In the genomic region with DNA sequence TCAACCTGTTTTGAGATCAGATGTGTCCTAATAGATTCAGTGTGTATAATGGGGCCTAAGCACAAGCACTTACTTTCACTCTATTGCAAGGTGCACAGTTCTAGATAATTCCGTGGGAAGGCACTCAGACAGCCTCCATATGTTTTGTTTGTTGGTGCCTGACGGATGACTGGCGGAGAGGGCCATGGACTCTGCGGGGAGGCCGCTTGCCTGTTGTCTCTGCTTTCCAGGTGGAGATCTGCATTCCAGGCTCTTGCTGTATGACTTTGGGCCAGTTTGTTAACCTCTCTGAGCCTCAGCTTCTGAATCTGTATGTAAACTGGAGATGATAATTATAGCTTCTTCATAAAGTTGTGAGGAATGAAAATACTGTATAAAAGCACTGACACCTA, we compare ENCODE assay signal across 17 cellular contexts. TPM values are rescaled to one million over a fixed set of nuclear protein-coding genes. Genes with fewer than 3 reads are reported as not detected.
DNase-seq lines count a peak whose midpoint lies in the region; ATAC-seq, FAIRE-seq and TF ChIP-seq lines count a peak whose summit lies in the region.
"Had no signal": no experiment of that assay in that cellular context is flagged by ENCODE, and none has a peak within 500 bp of the region (broad histone marks: within the 10 kb centered on the region; RNA-seq: fewer than 3 reads in every experiment).

No MANE protein-coding gene starts in this region.

- DNase-seq in HepG2 (ENCODE audit: low spot score) = peak; percentile 14
- no peak for DNase-seq in right lobe of liver
- DNase-seq in kidney = peak; percentile 29
- no peak for DNase-seq in upper lobe of right lung
- DNase-seq in mesenteric fat pad (ENCODE audit: low spot score) = no peak
- no peak for DNase-seq in stimulated activated CD4-positive, alpha-beta T cell treated with anti-CD3 and anti-CD28 coated beads, Interleukin-4, amount 100 ng/mL, for 4 hours
- DNase-seq: midbrain; NCI-H1105; NCI-H510A treated with DMSO at 0.1 percent for 48 hours; stimulated activated CD4-positive, alpha-beta T cell treated with anti-CD3 and anti-CD28 coated beads, Interleukin-4, amount 100 ng/mL, for 1 hour; stomach had no signal

- no peak for TF ChIP-seq RAD21 in HepG2 (CRISPR knock-in tag; IDR thresholded peaks at IDR 0.05)

- WGBS in HepG2 (ENCODE audit: low lambda C conversion rate) = 29% methylated on average over 5 of the region's 5 CpGs
- 94% methylated on average over 5 of the region's 5 CpGs for WGBS in right lobe of liver (ENCODE audit: insufficient coverage, low coverage, low lambda C conversion rate, missing lambda C conversion rate)

- peaks cover 5% of the 10 kb centered on the region for H3K9me3 Mint-ChIP-seq in activated T-helper 17 cell treated with anti-CD3 and anti-CD28 coated beads, Interleukin-2, amount 50 U/mL, for 72 hours

- peak overlapping the region; percentile 93 for H3K9ac ChIP-seq in HepG2 (ENCODE audit: insufficient read depth, low read depth, low read length)
- no peak overlapping the region for H3K9ac ChIP-seq in kidney (ENCODE audit: low read length in 2 of 2)

- H3K4me3 ChIP-seq in HepG2 (replicated peaks in 1 of 3; ENCODE audit: insufficient read depth in 1 of 3, low read depth in 2 of 3, low read length in 3 of 3) (peak overlapping the region; percentile 85 to 95 (median 88); a peak in 5 of 6 replicates), right lobe of liver (peak overlapping the region in 1 of 3 donors; percentile 99), kidney (ENCODE audit: low read length in 2 of 2) (no peak overlapping the region), upper lobe of right lung (peak overlapping the region; percentile 73)
- H3K4me3 ChIP-seq: cardiac muscle cell had no signal

- no peak overlapping the region for H2AFZ ChIP-seq in HepG2 (ENCODE audit: low read length)

- peaks cover 5% of the 10 kb centered on the region for H3K36me3 Mint-ChIP-seq in activated T-helper 17 cell treated with anti-CD3 and anti-CD28 coated beads, Interleukin-2, amount 50 U/mL, for 72 hours (ENCODE audit: low read depth)

- peaks cover 71% of the 10 kb centered on the region for H3K4me1 ChIP-seq in HepG2 (ENCODE audit: insufficient read depth, low read length)
- peaks cover 0 to 8% (median 0%) of the 10 kb centered on the region in 4 donors for H3K4me1 ChIP-seq in right lobe of liver
- no peaks in the 10 kb centered on the region for H3K4me1 ChIP-seq in kidney (ENCODE audit: control insufficient read depth in 1 of 2, insufficient read depth in 1 of 2, low read depth in 1 of 2, low read length in 2 of 2)
- no peaks in the 10 kb centered on the region for H3K4me1 ChIP-seq in upper lobe of right lung

- H3K4me3 Mint-ChIP-seq in activated T-helper 17 cell treated with anti-CD3 and anti-CD28 coated beads, Interleukin-2, amount 50 U/mL, for 72 hours = peak overlapping the region; percentile 69

- H3K9me3 ChIP-seq in HepG2 (ENCODE audit: low read length) (no peaks in the 10 kb centered on the region), right lobe of liver (no peaks in the 10 kb centered on the region), kidney (ENCODE audit: control insufficient read depth in 1 of 2, low read length in 2 of 2) (peaks cover 0 to 4% of the 10 kb centered on the region in 2 donors), upper lobe of right lung (no peaks in the 10 kb centered on the region)

- H3K36me3 ChIP-seq in HepG2 (replicated peaks in 1 of 2; ENCODE audit: control insufficient read depth in 1 of 2, insufficient read depth in 2 of 2, low read length in 2 of 2) (peaks cover 2 to 10% of the 10 kb centered on the region in 2 experiments), right lobe of liver (no peaks in the 10 kb centered on the region), kidney (ENCODE audit: control insufficient read depth in 1 of 2, insufficient read depth in 2 of 2, low read length in 2 of 2) (no peaks in the 10 kb centered on the region), upper lobe of right lung (no peaks in the 10 kb centered on the region)
- H3K36me3 ChIP-seq: cardiac muscle cell had no signal

- TF ChIP-seq CTCF in HepG2 (CRISPR knock-in tag; IDR thresholded peaks at IDR 0.05) (no peak), right lobe of liver (IDR thresholded peaks at IDR 0.05) (no peak), kidney (IDR thresholded peaks at IDR 0.05; ENCODE audit: borderline replicate concordance, extremely low read depth, insufficient read depth) (no peak), upper lobe of right lung (IDR thresholded peaks at IDR 0.05) (no peak)

- TF ChIP-seq POLR2A in HepG2 (IDR thresholded peaks at IDR 0.05; ENCODE audit: insufficient read depth in 1 of 2, low read depth in 2 of 2, low read length in 2 of 2) = no peak
- TF ChIP-seq POLR2A in right lobe of liver (IDR thresholded peaks at IDR 0.05) = no peak

- POLR2A ChIA-PET in HepG2 (lab: Yijun Ruan, JAX) = interaction anchor here (0.7 to 3.4 kb wide), 8 partner anchors 20 to 312 kb away, joined by 3 to 38 read pairs (median 5); a partner anchor contains a TSS

- intact Hi-C loops in HepG2 (cut with micrococcal nuclease; ENCODE audit: unreplicated experiment) (no loop called here), right lobe of liver (cut with DNase I) (no loop called here), kidney (cut with DNase I) (no loop called here), upper lobe of right lung (cut with DNase I) (no loop called here)

- peak overlapping the region; percentile 43 for H3K27ac Mint-ChIP-seq in activated T-helper 17 cell treated with anti-CD3 and anti-CD28 coated beads, Interleukin-2, amount 50 U/mL, for 72 hours

- CTCF ChIA-PET in HepG2 (lab: Yijun Ruan, JAX; ENCODE audit: low intra/inter-chr PET ratio, low total read pairs) = no interaction called here

- H3K27me3 Mint-ChIP-seq in activated T-helper 17 cell treated with anti-CD3 and anti-CD28 coated beads, Interleukin-2, amount 50 U/mL, for 72 hours = no peaks in the 10 kb centered on the region

- peaks cover 12% of the 10 kb centered on the region for H3K4me1 Mint-ChIP-seq in activated T-helper 17 cell treated with anti-CD3 and anti-CD28 coated beads, Interleukin-2, amount 50 U/mL, for 72 hours

- peak overlapping the region; percentile 98 for H3K4me2 ChIP-seq in HepG2 (ENCODE audit: low read depth, low read length)

- no peaks in the 10 kb centered on the region; a peak in 1 of 5 replicates for H3K27me3 ChIP-seq in HepG2 (ENCODE audit: control insufficient read depth in 1 of 2, insufficient read depth in 2 of 2, low read length in 2 of 2)
- H3K27me3 ChIP-seq in right lobe of liver = no peaks in the 10 kb centered on the region
- H3K27me3 ChIP-seq in upper lobe of right lung = no peaks in the 10 kb centered on the region
- H3K27me3 ChIP-seq: cardiac muscle cell, stomach had no signal

- H3K27ac ChIP-seq in HepG2 (ENCODE audit: extremely low read length, insufficient read depth, low read length) = peak overlapping the region; percentile 50
- no peak overlapping the region for H3K27ac ChIP-seq in right lobe of liver
- no peak overlapping the region for H3K27ac ChIP-seq in kidney (ENCODE audit: low read depth in 2 of 2, low read length in 2 of 2)
- no peak overlapping the region for H3K27ac ChIP-seq in upper lobe of right lung
- H3K27ac ChIP-seq: cardiac muscle cell, stomach had no signal

- TF ChIP-seq EP300 in HepG2 (IDR thresholded peaks at IDR 0.05; ENCODE audit: low read depth in 2 of 2, low read length in 2 of 2) (no peak), HepG2 (CRISPR knock-in tag; IDR thresholded peaks at IDR 0.05; ENCODE audit: borderline replicate concordance) (no peak)

- peaks cover 26% of the 10 kb centered on the region for H3K79me2 ChIP-seq in HepG2 (ENCODE audit: insufficient read depth, low read length)

- TSS peak; percentile 48 for BruUV-seq in HepG2 (replicated peaks; lab: Mats Ljungman, UMichigan)

- FAIRE-seq in HepG2 (lab: Jason Lieb, UNC) (no peak), kidney (lab: Jason Lieb, UNC) (no peak)
- FAIRE-seq: G401.6 had no signal

- H4K20me1 ChIP-seq in HepG2 (ENCODE audit: insufficient read depth, low read length) = no peaks in the 10 kb centered on the region

- ATAC-seq in HepG2 (no peak), right lobe of liver (no peak), upper lobe of right lung (no peak), HG03571 (IDR thresholded peaks at IDR 0.05; ENCODE audit: unreplicated experiment) (no peak)
- ATAC-seq in activated T-helper 17 cell treated with anti-CD3 and anti-CD28 coated beads, Interleukin-2, amount 50 U/mL, for 72 hours (replicated peaks) = no peak
- ATAC-seq: esophagus mucosa had no signal

- in situ Hi-C loops in HepG2 (cut with HindIII; ENCODE audit: extremely low pct_ligation_motif_present, low pct_unique_long_range_greater_than_20kb) = loop anchor here (10.0 kb wide), 1 partner anchor 59 kb away; no protein-coding TSS in a partner anchor

RNA-seq across cellular contexts. Expression of a gene that starts 1.5 kb away (rescaled TPM):
- 13.1 and 15.3 TPM in 2 replicates for total RNA-seq in HepG2 (2016; rRNA removed; fragmentation: Illumina TruSeq; extraction: Trizol)
- 1.5 and 1.7 TPM in 2 replicates for total RNA-seq in HepG2 (2016; cell fraction: cytosol; rRNA removed; fragmentation: Illumina TruSeq; extraction: Trizol; ENCODE audit: low read depth)
- total RNA-seq in HepG2 (2016; cell fraction: insoluble cytoplasmic fraction; rRNA removed; fragmentation: Illumina TruSeq; extraction: Trizol) = 12.7 and 14.4 TPM in 2 replicates
- total RNA-seq in HepG2 (2016; cell fraction: membrane; rRNA removed; fragmentation: Illumina TruSeq; extraction: Trizol) = 5.2 TPM in 2 replicates
- total RNA-seq in HepG2 (2016; cell fraction: nucleus; rRNA removed; fragmentation: Illumina TruSeq; extraction: Trizol) = 8.0 and 8.2 TPM in 2 replicates
- polyA plus RNA-seq in HepG2 (2011; rRNA removed) = 23.3 and 27.9 TPM in 2 replicates
- polyA plus RNA-seq in HepG2 (2011; cell fraction: cytosol; rRNA removed) = 20.5 and 24.9 TPM in 2 replicates
- polyA plus RNA-seq in HepG2 (2011; cell fraction: nucleus; rRNA removed) = 10.1 and 12.7 TPM in 2 replicates
- polyA plus RNA-seq in HepG2 (2012) = 12.4 and 13.3 TPM in 2 replicates
- 0.59 and 0.79 TPM in 2 replicates for polyA plus RNA-seq in HepG2 (2016; cell fraction: cytosol; fragmentation: Illumina TruSeq; extraction: Trizol; ENCODE audit: low read depth)
- 11.6 and 13.6 TPM in 2 replicates for polyA plus RNA-seq in HepG2 (2016; cell fraction: insoluble cytoplasmic fraction; fragmentation: Illumina TruSeq; extraction: Trizol; ENCODE audit: low read depth)
- 1.8 and 2.2 TPM in 2 replicates for polyA plus RNA-seq in HepG2 (2016; cell fraction: membrane; fragmentation: Illumina TruSeq; extraction: Trizol; ENCODE audit: low read depth)
- polyA plus RNA-seq in HepG2 (2016; cell fraction: nucleus; fragmentation: Illumina TruSeq; extraction: Trizol; ENCODE audit: insufficient read depth, low read depth) = 9.0 and 10.2 TPM in 2 replicates
- polyA minus RNA-seq in HepG2 (2011; rRNA and poly(A)+ RNA removed; ENCODE audit: low replicate concordance) = 11.7 and 37.7 TPM in 2 replicates
- polyA minus RNA-seq in HepG2 (2011; cell fraction: cytosol; rRNA and poly(A)+ RNA removed) = 15.0 and 20.4 TPM in 2 replicates
- polyA minus RNA-seq in HepG2 (2011; cell fraction: nucleus; rRNA and poly(A)+ RNA removed) = 9.5 and 12.4 TPM in 2 replicates
- total RNA-seq in right lobe of liver = 10 to 100 TPM in 3 of 6 experiments, 1 to 10 TPM in 3; 4.2 to 16.0 (median 8.4) TPM
- 10 to 100 TPM in 1 of 2 donors, 1 to 10 TPM in 1; 5.6 to 10.1 TPM for total RNA-seq in activated T-helper 17 cell treated with anti-CD3 and anti-CD28 coated beads, Interleukin-2, amount 50 U/mL, for 72 hours
- 8.9 TPM for total RNA-seq in kidney
- polyA plus RNA-seq in kidney (ENCODE audit: insufficient read depth, low read depth, low replicate concordance) = 1.2 TPM
- total RNA-seq in upper lobe of right lung = 5.2 TPM
- total RNA-seq in mesenteric fat pad = 4.7 TPM

RNA-seq across cellular contexts. Expression of a gene that starts 24.6 kb away (rescaled TPM):
- 51.7 and 64.4 TPM in 2 replicates for total RNA-seq in HepG2 (2016; rRNA removed; fragmentation: Illumina TruSeq; extraction: Trizol)
- total RNA-seq in HepG2 (2016; cell fraction: cytosol; rRNA removed; fragmentation: Illumina TruSeq; extraction: Trizol; ENCODE audit: low read depth) = 9.3 and 10.4 TPM in 2 replicates
- total RNA-seq in HepG2 (2016; cell fraction: insoluble cytoplasmic fraction; rRNA removed; fragmentation: Illumina TruSeq; extraction: Trizol) = 51.6 and 58.3 TPM in 2 replicates
- total RNA-seq in HepG2 (2016; cell fraction: membrane; rRNA removed; fragmentation: Illumina TruSeq; extraction: Trizol) = 50.5 and 52.2 TPM in 2 replicates
- 34.3 and 34.9 TPM in 2 replicates for total RNA-seq in HepG2 (2016; cell fraction: nucleus; rRNA removed; fragmentation: Illumina TruSeq; extraction: Trizol)
- 23.5 and 24.2 TPM in 2 replicates for polyA plus RNA-seq in HepG2 (2011; rRNA removed)
- polyA plus RNA-seq in HepG2 (2011; cell fraction: cytosol; rRNA removed) = 11.8 and 18.6 TPM in 2 replicates
- polyA plus RNA-seq in HepG2 (2011; cell fraction: nucleus; rRNA removed) = 10.9 and 13.2 TPM in 2 replicates
- 40.2 and 41.2 TPM in 2 replicates for polyA plus RNA-seq in HepG2 (2012)
- polyA plus RNA-seq in HepG2 (2016; cell fraction: cytosol; fragmentation: Illumina TruSeq; extraction: Trizol; ENCODE audit: low read depth) = 6.7 and 9.7 TPM in 2 replicates
- 60.6 and 64.6 TPM in 2 replicates for polyA plus RNA-seq in HepG2 (2016; cell fraction: insoluble cytoplasmic fraction; fragmentation: Illumina TruSeq; extraction: Trizol; ENCODE audit: low read depth)
- polyA plus RNA-seq in HepG2 (2016; cell fraction: membrane; fragmentation: Illumina TruSeq; extraction: Trizol; ENCODE audit: low read depth) = 33.5 and 35.8 TPM in 2 replicates
- polyA plus RNA-seq in HepG2 (2016; cell fraction: nucleus; fragmentation: Illumina TruSeq; extraction: Trizol; ENCODE audit: insufficient read depth, low read depth) = 53.4 and 54.4 TPM in 2 replicates
- 22.0 and 26.6 TPM in 2 replicates for polyA minus RNA-seq in HepG2 (2011; rRNA and poly(A)+ RNA removed; ENCODE audit: low replicate concordance)
- polyA minus RNA-seq in HepG2 (2011; cell fraction: cytosol; rRNA and poly(A)+ RNA removed) = 15.5 and 17.2 TPM in 2 replicates
- 13.1 and 13.4 TPM in 2 replicates for polyA minus RNA-seq in HepG2 (2011; cell fraction: nucleus; rRNA and poly(A)+ RNA removed)
- total RNA-seq in right lobe of liver = 10 to 100 TPM; 15.5 to 25.2 (median 19.9) TPM
- total RNA-seq in activated T-helper 17 cell treated with anti-CD3 and anti-CD28 coated beads, Interleukin-2, amount 50 U/mL, for 72 hours = 10 to 100 TPM; 62.7 to 63.7 TPM
- 40.0 TPM for total RNA-seq in kidney
- polyA plus RNA-seq in kidney (ENCODE audit: insufficient read depth, low read depth, low replicate concordance) = 11.7 TPM
- 37.2 TPM for total RNA-seq in upper lobe of right lung
- 34.3 TPM for total RNA-seq in mesenteric fat pad

RNA-seq across cellular contexts. Expression of a gene that starts 50.7 kb away (rescaled TPM):
- total RNA-seq in HepG2 (2016; rRNA removed; fragmentation: Illumina TruSeq; extraction: Trizol) (118 and 146 TPM in 2 replicates), right lobe of liver (10 to 100 TPM; 41.2 to 55.3 (median 42.7) TPM), kidney (130 TPM), upper lobe of right lung (112 TPM), mesenteric fat pad (111 TPM)
- 146 and 148 TPM in 2 replicates for total RNA-seq in HepG2 (2016; cell fraction: cytosol; rRNA removed; fragmentation: Illumina TruSeq; extraction: Trizol; ENCODE audit: low read depth)
- total RNA-seq in HepG2 (2016; cell fraction: insoluble cytoplasmic fraction; rRNA removed; fragmentation: Illumina TruSeq; extraction: Trizol) = 118 and 151 TPM in 2 replicates
- total RNA-seq in HepG2 (2016; cell fraction: membrane; rRNA removed; fragmentation: Illumina TruSeq; extraction: Trizol) = 186 and 189 TPM in 2 replicates
- 41.5 and 47.1 TPM in 2 replicates for total RNA-seq in HepG2 (2016; cell fraction: nucleus; rRNA removed; fragmentation: Illumina TruSeq; extraction: Trizol)
- polyA plus RNA-seq in HepG2 (2011; rRNA removed) (137 and 155 TPM in 2 replicates), kidney (ENCODE audit: insufficient read depth, low read depth, low replicate concordance) (308 TPM)
- polyA plus RNA-seq in HepG2 (2011; cell fraction: cytosol; rRNA removed) = 149 and 188 TPM in 2 replicates
- 30.9 and 35.8 TPM in 2 replicates for polyA plus RNA-seq in HepG2 (2011; cell fraction: nucleus; rRNA removed)
- 174 and 211 TPM in 2 replicates for polyA plus RNA-seq in HepG2 (2012)
- 215 and 222 TPM in 2 replicates for polyA plus RNA-seq in HepG2 (2016; cell fraction: cytosol; fragmentation: Illumina TruSeq; extraction: Trizol; ENCODE audit: low read depth)
- polyA plus RNA-seq in HepG2 (2016; cell fraction: insoluble cytoplasmic fraction; fragmentation: Illumina TruSeq; extraction: Trizol; ENCODE audit: low read depth) = 201 and 202 TPM in 2 replicates
- 234 TPM in 2 replicates for polyA plus RNA-seq in HepG2 (2016; cell fraction: membrane; fragmentation: Illumina TruSeq; extraction: Trizol; ENCODE audit: low read depth)
- 91.3 and 95.5 TPM in 2 replicates for polyA plus RNA-seq in HepG2 (2016; cell fraction: nucleus; fragmentation: Illumina TruSeq; extraction: Trizol; ENCODE audit: insufficient read depth, low read depth)
- 60.0 and 70.0 TPM in 2 replicates for polyA minus RNA-seq in HepG2 (2011; rRNA and poly(A)+ RNA removed; ENCODE audit: low replicate concordance)
- polyA minus RNA-seq in HepG2 (2011; cell fraction: cytosol; rRNA and poly(A)+ RNA removed) = 36.4 and 40.6 TPM in 2 replicates
- 21.4 and 27.1 TPM in 2 replicates for polyA minus RNA-seq in HepG2 (2011; cell fraction: nucleus; rRNA and poly(A)+ RNA removed)
- total RNA-seq in activated T-helper 17 cell treated with anti-CD3 and anti-CD28 coated beads, Interleukin-2, amount 50 U/mL, for 72 hours = 100 to 1,000 TPM in 1 of 2 donors, 10 to 100 TPM in 1; 93.3 to 111 TPM

RNA-seq across cellular contexts. Expression of a gene that starts 58.2 kb away (rescaled TPM):
- total RNA-seq in HepG2 (2016; rRNA removed; fragmentation: Illumina TruSeq; extraction: Trizol) (not detected in 2 replicates), right lobe of liver (not detected), kidney (not detected), upper lobe of right lung (not detected), mesenteric fat pad (not detected)
- total RNA-seq in HepG2 (2016; cell fraction: cytosol; rRNA removed; fragmentation: Illumina TruSeq; extraction: Trizol; ENCODE audit: low read depth) = not detected in 2 replicates
- not detected in 2 replicates for total RNA-seq in HepG2 (2016; cell fraction: insoluble cytoplasmic fraction; rRNA removed; fragmentation: Illumina TruSeq; extraction: Trizol)
- total RNA-seq in HepG2 (2016; cell fraction: membrane; rRNA removed; fragmentation: Illumina TruSeq; extraction: Trizol) = not detected in 2 replicates
- not detected in 2 replicates for total RNA-seq in HepG2 (2016; cell fraction: nucleus; rRNA removed; fragmentation: Illumina TruSeq; extraction: Trizol)
- polyA plus RNA-seq in HepG2 (2011; rRNA removed) (not detected in 2 replicates), kidney (ENCODE audit: insufficient read depth, low read depth, low replicate concordance) (not detected)
- not detected in 2 replicates for polyA plus RNA-seq in HepG2 (2011; cell fraction: cytosol; rRNA removed)
- not detected in 2 replicates for polyA plus RNA-seq in HepG2 (2011; cell fraction: nucleus; rRNA removed)
- polyA plus RNA-seq in HepG2 (2012) = not detected in 2 replicates
- not detected in 2 replicates for polyA plus RNA-seq in HepG2 (2016; cell fraction: cytosol; fragmentation: Illumina TruSeq; extraction: Trizol; ENCODE audit: low read depth)
- polyA plus RNA-seq in HepG2 (2016; cell fraction: insoluble cytoplasmic fraction; fragmentation: Illumina TruSeq; extraction: Trizol; ENCODE audit: low read depth) = not detected in 2 replicates
- polyA plus RNA-seq in HepG2 (2016; cell fraction: membrane; fragmentation: Illumina TruSeq; extraction: Trizol; ENCODE audit: low read depth) = not detected in 2 replicates
- not detected in 2 replicates for polyA plus RNA-seq in HepG2 (2016; cell fraction: nucleus; fragmentation: Illumina TruSeq; extraction: Trizol; ENCODE audit: insufficient read depth, low read depth)
- not detected in 2 replicates for polyA minus RNA-seq in HepG2 (2011; rRNA and poly(A)+ RNA removed; ENCODE audit: low replicate concordance)
- polyA minus RNA-seq in HepG2 (2011; cell fraction: cytosol; rRNA and poly(A)+ RNA removed) = not detected in 2 replicates
- not detected in 2 replicates for polyA minus RNA-seq in HepG2 (2011; cell fraction: nucleus; rRNA and poly(A)+ RNA removed)
- total RNA-seq in activated T-helper 17 cell treated with anti-CD3 and anti-CD28 coated beads, Interleukin-2, amount 50 U/mL, for 72 hours = not detected
- total RNA-seq: cardiac muscle cell, esophagus mucosa, stomach had no signal
- polyA plus RNA-seq: BJ, cardiac muscle cell, stomach had no signal

Comparison
In these comparisons a context has a peak if more than half of its experiments do, and no peak if none do; other contexts are left out.
1. DNase-seq: peak in HepG2 (single experiment) and kidney (single experiment); none in right lobe of liver (0 of 3), upper lobe of right lung (single experiment), mesenteric fat pad (single experiment) and stimulated activated CD4-positive, alpha-beta T cell treated with anti-CD3 and anti-CD28 coated beads, Interleukin-4, amount 100 ng/mL, for 4 hours (0 of 2).
2. H3K4me3 ChIP-seq: peak in HepG2 (3 of 3) and upper lobe of right lung (single experiment); none in kidney (0 of 2).